23 cellular contexts compared by ENCODE assay signal in genomic region chr4:42729505-42730237, GRCh38.
"Had no signal": no experiment of that assay in that cellular context is flagged by ENCODE, and none has a peak within 500 bp of the region (broad histone marks: within the 10 kb centered on the region; RNA-seq: fewer than 3 reads in every experiment).

No MANE protein-coding gene starts in this region.

- ATAC-seq: K562, Panc1, T-cell had no signal

- H3K4me3 ChIP-seq: K562 had no signal

- H3K36me3 Mint-ChIP-seq: IgD-negative memory B cell, T-cell had no signal

- H3K27ac ChIP-seq: HL-60, KMS-11, RWPE1 had no signal

- H3K4me1 Mint-ChIP-seq: IgD-negative memory B cell, T-cell had no signal

- H3K27ac Mint-ChIP-seq: IgD-negative memory B cell; T-cell; T-helper 1 cell treated with Interleukin-12 subunit alpha and Interleukin-12 subunit beta and Interleukin-4 antibody, amounts not matched to agents 30 μg/mL and 1 μg/mL, for 36 hours had no signal

- H3K4me3 Mint-ChIP-seq: IgD-negative memory B cell; T-cell; T-helper 1 cell treated with Interleukin-12 subunit alpha and Interleukin-12 subunit beta and Interleukin-4 antibody, amounts not matched to agents 30 μg/mL and 1 μg/mL, for 36 hours had no signal

- DNase-seq: Kasumi-1, MM.1S, NCI-H1092 treated with DMSO at 0.1 percent for 48 hours, NCI-H1417, NCI-H146, NCI-H1694 treated with DMSO at 0.1 percent for 48 hours, NCI-H1930, NCI-H2081, NCI-H2107, NCI-H2227 treated with DMSO at 0.1 percent for 48 hours, NCI-H524, NCI-H526 treated with DMSO at 0.1 percent for 48 hours, NCI-H748 treated with DMSO at 0.1 percent for 48 hours, SHP77, SW 1271, T-cell had no signal
